In genomic region chr16:12289175-12290063, GRCh38 we compare ENCODE assay signal across 1 cellular context.
A peak's percentile ranks its signal among the peaks of the same experiment; 100 is the strongest.
TF ChIP-seq lines count a peak whose summit lies in the region.

No MANE protein-coding gene starts in this region.

TF ChIP-seq in HepG2, 621 proteins besides CTCF, POLR2A, EP300 and RAD21 (continued from another document and continues in another):
- TF ChIP-seq MYPOP (CRISPR knock-in tag; IDR thresholded peaks at IDR 0.05) (0 out of 2 replicates have a peak, but pooled peaks have one; percentile 12), ZNF333 (CRISPR knock-in tag; IDR thresholded peaks at IDR 0.05; ENCODE audit: borderline replicate concordance) (no peak; the same call in 1 of the 2 replicates), SCMH1 (CRISPR knock-in tag; IDR thresholded peaks at IDR 0.05; ENCODE audit: borderline replicate concordance) (no peak), MXD4 (CRISPR knock-in tag; IDR thresholded peaks at IDR 0.05) (peak; percentile 52), TARDBP (CRISPR knock-in tag; IDR thresholded peaks at IDR 0.05) (peak; percentile 29; the same call in 1 of the 2 replicates), EZH2 (conservative IDR thresholded peaks at IDR 0.05; ENCODE audit: low read depth, low read length) (no peak), ZNF766 (CRISPR knock-in tag; IDR thresholded peaks at IDR 0.05; ENCODE audit: borderline replicate concordance) (no peak), ZNF670 (CRISPR knock-in tag; IDR thresholded peaks at IDR 0.05; ENCODE audit: borderline replicate concordance) (peak; percentile 79; the same call in 1 of the 2 replicates), ZNF33B (CRISPR knock-in tag; IDR thresholded peaks at IDR 0.05) (no peak), ZBTB40 (IDR thresholded peaks at IDR 0.05) (no peak), ZBTB40 (CRISPR knock-in tag; IDR thresholded peaks at IDR 0.05) (peak; percentile 40; the same call in 1 of the 2 replicates), SP2 (CRISPR knock-in tag; IDR thresholded peaks at IDR 0.05) (no peak), ZNF354B (CRISPR knock-in tag; IDR thresholded peaks at IDR 0.05) (no peak), ZBTB2 (CRISPR knock-in tag; IDR thresholded peaks at IDR 0.05; ENCODE audit: low read depth) (peak; percentile 29; the same call in 1 of the 2 replicates), ZGPAT (CRISPR knock-in tag; IDR thresholded peaks at IDR 0.05) (peak; percentile 88), ZUFSP (CRISPR knock-in tag; IDR thresholded peaks at IDR 0.05; ENCODE audit: borderline replicate concordance) (no peak), IKZF4 (CRISPR knock-in tag; IDR thresholded peaks at IDR 0.05; ENCODE audit: borderline replicate concordance, low read depth, not compliant biosample characterization) (no peak), MAX (IDR thresholded peaks at IDR 0.05) (peak; percentile 77; the same call in 1 of the 2 replicates), ZNF180 (CRISPR knock-in tag; IDR thresholded peaks at IDR 0.05; ENCODE audit: borderline replicate concordance, low read depth) (no peak), TRIM24 (CRISPR knock-in tag; IDR thresholded peaks at IDR 0.05) (no peak), PHF5A (CRISPR knock-in tag; IDR thresholded peaks at IDR 0.05; ENCODE audit: low read depth, unreplicated experiment) (no peak), SIN3B (IDR thresholded peaks at IDR 0.05; ENCODE audit: low read length) (no peak), ZSCAN12 (CRISPR knock-in tag; IDR thresholded peaks at IDR 0.05) (no peak), ZNF598 (CRISPR knock-in tag; IDR thresholded peaks at IDR 0.05; ENCODE audit: borderline replicate concordance) (no peak), ZNF652 (CRISPR knock-in tag; IDR thresholded peaks at IDR 0.05; ENCODE audit: borderline replicate concordance, low read depth) (no peak), ESRRA (CRISPR knock-in tag; IDR thresholded peaks at IDR 0.05; ENCODE audit: low read depth) (peak; percentile 65), ZNF335 (CRISPR knock-in tag; IDR thresholded peaks at IDR 0.05) (peak; percentile 16; the same call in 1 of the 2 replicates), TFDP2 (CRISPR knock-in tag; IDR thresholded peaks at IDR 0.05) (no peak; the same call in none of the 2 replicates), HNRNPUL1 (IDR thresholded peaks at IDR 0.05; ENCODE audit: low read depth, low read length) (no peak), ZNF547 (CRISPR knock-in tag; IDR thresholded peaks at IDR 0.05) (no peak), GMEB1 (CRISPR knock-in tag; IDR thresholded peaks at IDR 0.05; ENCODE audit: borderline replicate concordance) (no peak), FOXP1 (IDR thresholded peaks at IDR 0.05) (no peak), FOXP1 (CRISPR knock-in tag; IDR thresholded peaks at IDR 0.05) (peak; percentile 70), SMAD1 (CRISPR knock-in tag; IDR thresholded peaks at IDR 0.05; ENCODE audit: borderline replicate concordance, low read depth) (peak; percentile 71; the same call in 1 of the 2 replicates), ZNF841 (CRISPR knock-in tag; IDR thresholded peaks at IDR 0.05; ENCODE audit: borderline replicate concordance) (no peak), ZBTB8A (CRISPR knock-in tag; IDR thresholded peaks at IDR 0.05; ENCODE audit: borderline replicate concordance, low read depth) (no peak), PBX3 (CRISPR knock-in tag; IDR thresholded peaks at IDR 0.05; ENCODE audit: borderline replicate concordance) (no peak), NRL (CRISPR knock-in tag; IDR thresholded peaks at IDR 0.05; ENCODE audit: borderline replicate concordance) (peak; percentile 55; the same call in 1 of the 2 replicates)
